8 cellular contexts compared by ENCODE assay signal in genomic region chr5:146751781-146752401, GRCh38.
A peak's percentile ranks its signal among the peaks of the same experiment; 100 is the strongest.
DNase-seq lines count a peak whose midpoint lies in the region; ATAC-seq lines count a peak whose summit lies in the region.

No MANE protein-coding gene starts in this region.

- peaks cover 5% of the 10 kb centered on the region for H3K36me3 Mint-ChIP-seq in T-helper 1 cell treated with Interleukin-12 subunit alpha and Interleukin-12 subunit beta and Interleukin-4 antibody, amounts not matched to agents 30 μg/mL and 1 μg/mL, for 36 hours (ENCODE audit: low read depth)
- peaks cover 9% of the 10 kb centered on the region for H3K36me3 Mint-ChIP-seq in effector memory CD8-positive, alpha-beta T cell (ENCODE audit: insufficient read depth)

- H3K4me3 Mint-ChIP-seq in T-helper 1 cell treated with Interleukin-12 subunit alpha and Interleukin-12 subunit beta and Interleukin-4 antibody, amounts not matched to agents 30 μg/mL and 1 μg/mL, for 36 hours: peak overlapping the region; percentile 47
- H3K4me3 Mint-ChIP-seq in effector memory CD8-positive, alpha-beta T cell: peak overlapping the region; percentile 72 to 75

- peak overlapping the region; percentile 92 for H3K27ac Mint-ChIP-seq in T-helper 1 cell treated with Interleukin-12 subunit alpha and Interleukin-12 subunit beta and Interleukin-4 antibody, amounts not matched to agents 30 μg/mL and 1 μg/mL, for 36 hours
- H3K27ac Mint-ChIP-seq in effector memory CD8-positive, alpha-beta T cell: peak overlapping the region; percentile 92 to 95

- H3K27me3 Mint-ChIP-seq in T-helper 1 cell treated with Interleukin-12 subunit alpha and Interleukin-12 subunit beta and Interleukin-4 antibody, amounts not matched to agents 30 μg/mL and 1 μg/mL, for 36 hours (ENCODE audit: low read depth): peaks cover 4% of the 10 kb centered on the region
- H3K27me3 Mint-ChIP-seq in effector memory CD8-positive, alpha-beta T cell: no peaks in the 10 kb centered on the region

- ATAC-seq in GM18498 (IDR thresholded peaks at IDR 0.05; ENCODE audit: unreplicated experiment) (peak; percentile 100), HG02610 (IDR thresholded peaks at IDR 0.05; ENCODE audit: unreplicated experiment) (peak; percentile 99)
- peak; percentile 98 for ATAC-seq in effector memory CD8-positive, alpha-beta T cell (replicated peaks)

- peak; percentile 70 to 74 (median 71) for DNase-seq in effector memory CD8-positive, alpha-beta T cell
- DNase-seq in anterior cingulate cortex (lab: John Stamatoyannopoulos, UW) (no peak), NCI-H510A (lab: John Stamatoyannopoulos, UW) (no peak), foreskin melanocyte (no peak), DMS53 (lab: John Stamatoyannopoulos, UW) (no peak)

- H3K4me1 Mint-ChIP-seq in T-helper 1 cell treated with Interleukin-12 subunit alpha and Interleukin-12 subunit beta and Interleukin-4 antibody, amounts not matched to agents 30 μg/mL and 1 μg/mL, for 36 hours (ENCODE audit: low read depth): peaks cover 27% of the 10 kb centered on the region
- peaks cover 43 to 47% of the 10 kb centered on the region in 2 donors for H3K4me1 Mint-ChIP-seq in effector memory CD8-positive, alpha-beta T cell (ENCODE audit: low read depth in 2 of 2)

- H3K9me3 Mint-ChIP-seq in T-helper 1 cell treated with Interleukin-12 subunit alpha and Interleukin-12 subunit beta and Interleukin-4 antibody, amounts not matched to agents 30 μg/mL and 1 μg/mL, for 36 hours: peaks cover 22% of the 10 kb centered on the region
- H3K9me3 Mint-ChIP-seq in effector memory CD8-positive, alpha-beta T cell: peaks cover 0 to 1% of the 10 kb centered on the region in 2 donors

Comparison
In these comparisons a context has a peak if more than half of its experiments do, and no peak if none do; other contexts are left out.
1. DNase-seq: peak in effector memory CD8-positive, alpha-beta T cell (3 of 3); none in anterior cingulate cortex (0 of 58), NCI-H510A (single experiment), foreskin melanocyte (single experiment) and DMS53 (single experiment).
2. Peak in every context shown above with its lines, with median percentiles within 50 percentile points of each other: ATAC-seq.